In genomic region chr17:50161911-50162288, GRCh38 we compare ENCODE assay signal across 8 cellular contexts. TPM values are rescaled to one million over a fixed set of nuclear protein-coding genes. Genes with fewer than 3 reads are reported as not detected.
DNase-seq lines count a peak whose midpoint lies in the region; ATAC-seq, FAIRE-seq and TF ChIP-seq lines count a peak whose summit lies in the region.

No MANE protein-coding gene starts in this region.

- peaks cover 17% of the 10 kb centered on the region for H3K4me1 ChIP-seq in Caco-2
- peaks cover 11% of the 10 kb centered on the region for H3K4me1 ChIP-seq in PC-3 (ENCODE audit: insufficient read depth, low read length)
- H3K4me1 ChIP-seq in effector memory CD4-positive, alpha-beta T cell (ENCODE audit: control insufficient read depth, insufficient read depth, low read length, poor library complexity, severe bottlenecking): peaks cover 23% of the 10 kb centered on the region
- H3K4me1 ChIP-seq in neutrophil (ENCODE audit: control insufficient read depth in 1 of 2, insufficient read depth in 1 of 2, low read depth in 1 of 2, low read length in 1 of 2): peaks cover 13 to 14% of the 10 kb centered on the region in 2 experiments
- no peaks in the 10 kb centered on the region for H3K4me1 ChIP-seq in prostate gland (replicated peaks)

- H3K36me3 Mint-ChIP-seq in Caco-2 (ENCODE audit: insufficient read depth, unreplicated experiment): no peaks in the 10 kb centered on the region

- H3K9me3 ChIP-seq in Caco-2 (no peaks in the 10 kb centered on the region), PC-3 (ENCODE audit: low read length) (no peaks in the 10 kb centered on the region), neutrophil (no peaks in the 10 kb centered on the region), prostate gland (no peaks in the 10 kb centered on the region)
- H3K9me3 ChIP-seq in effector memory CD4-positive, alpha-beta T cell (ENCODE audit: control insufficient read depth, low read length): no peaks in the 10 kb centered on the region

- no peak overlapping the region for H3K9ac ChIP-seq in PC-3 (ENCODE audit: low read length)

- H3K79me2 ChIP-seq in PC-3 (ENCODE audit: low read length): no peaks in the 10 kb centered on the region

- FAIRE-seq in H54 (lab: Jason Lieb, UNC): no peak

- H3K27ac ChIP-seq in PC-3 (ENCODE audit: low read length) (no peak overlapping the region), neutrophil (peak overlapping the region; percentile 40), prostate gland (no peak overlapping the region)
- H3K27ac ChIP-seq in effector memory CD4-positive, alpha-beta T cell (ENCODE audit: insufficient read depth, low read length, poor library complexity, severe bottlenecking): no peak overlapping the region

- ATAC-seq in PC-3 (no peak), HG03108 (IDR thresholded peaks at IDR 0.05; ENCODE audit: unreplicated experiment) (no peak), GM18909 (IDR thresholded peaks at IDR 0.05; ENCODE audit: poor library complexity, unreplicated experiment) (no peak)

- H3K27ac Mint-ChIP-seq in Caco-2 (ENCODE audit: unreplicated experiment): peak overlapping the region; percentile 2

- POLR2A ChIA-PET in Caco-2 (lab: Charles Lee) (no interaction called here), PC-3 (lab: Charles Lee; ENCODE audit: unreplicated experiment) (no interaction called here)

- H3K4me3 ChIP-seq in Caco-2 (ENCODE audit: low read depth, low read length) (no peak overlapping the region), PC-3 (ENCODE audit: low read length) (peak overlapping the region; percentile 70), neutrophil (ENCODE audit: low read depth in 1 of 2, low read length in 1 of 2) (peak overlapping the region; percentile 68 to 75), prostate gland (no peak overlapping the region)
- H3K4me3 ChIP-seq in effector memory CD4-positive, alpha-beta T cell (ENCODE audit: insufficient read depth, low read depth, low read length, poor library complexity, severe bottlenecking): peak overlapping the region; percentile 51

- no peaks in the 10 kb centered on the region for H3K9me2 ChIP-seq in PC-3 (replicated peaks; ENCODE audit: low read length)

- peaks cover 9% of the 10 kb centered on the region for H3K27me3 Mint-ChIP-seq in Caco-2 (ENCODE audit: insufficient read depth, unreplicated experiment)

- no peaks in the 10 kb centered on the region for H3K27me3 ChIP-seq in Caco-2 (replicated peaks; ENCODE audit: control insufficient read depth, insufficient read depth, low read length)
- no peaks in the 10 kb centered on the region for H3K27me3 ChIP-seq in PC-3 (ENCODE audit: low read length)
- H3K27me3 ChIP-seq in effector memory CD4-positive, alpha-beta T cell (replicated peaks; ENCODE audit: control insufficient read depth, insufficient read depth, low read length, poor library complexity, severe bottlenecking): no peaks in the 10 kb centered on the region
- peaks cover 9% of the 10 kb centered on the region for H3K27me3 ChIP-seq in neutrophil
- H3K27me3 ChIP-seq in prostate gland (replicated peaks; ENCODE audit: insufficient read depth): no peaks in the 10 kb centered on the region

- intact Hi-C loops in Caco-2 (cut with micrococcal nuclease; ENCODE audit: unreplicated experiment) (loop anchor here (1.0 kb wide), 6 partner anchors 10 to 301 kb away; no protein-coding TSS in a partner anchor), PC-3 (cut with micrococcal nuclease) (loop anchor here (1.0 to 2.0 kb wide), 4 partner anchors 10 to 68 kb away; no protein-coding TSS in a partner anchor), prostate gland (cut with DNase I) (loop anchor here (2.0 kb wide), 1 partner anchor 47 kb away; no protein-coding TSS in a partner anchor)

- peak overlapping the region; percentile 86 for H3K4me2 ChIP-seq in PC-3 (ENCODE audit: low read length)

- H2AFZ ChIP-seq in PC-3 (ENCODE audit: low read length): peak overlapping the region; percentile 90

- no peaks in the 10 kb centered on the region for H3F3A ChIP-seq in PC-3 (ENCODE audit: low read length, unreplicated experiment)

- no peaks in the 10 kb centered on the region for H3K36me3 ChIP-seq in Caco-2 (ENCODE audit: control insufficient read depth, insufficient read depth, low read length)
- no peaks in the 10 kb centered on the region for H3K36me3 ChIP-seq in PC-3 (ENCODE audit: low read depth, low read length)
- H3K36me3 ChIP-seq in effector memory CD4-positive, alpha-beta T cell (ENCODE audit: control insufficient read depth, insufficient read depth, low read length): no peaks in the 10 kb centered on the region
- no peaks in the 10 kb centered on the region for H3K36me3 ChIP-seq in neutrophil
- no peaks in the 10 kb centered on the region for H3K36me3 ChIP-seq in prostate gland

- TF ChIP-seq CTCF in Caco-2 (IDR thresholded peaks at IDR 0.05; ENCODE audit: insufficient read depth in 1 of 2, low read depth in 1 of 2, low read length in 1 of 2, severe bottlenecking in 1 of 2, unreplicated experiment in 1 of 2) (no peak), PC-3 (conservative IDR thresholded peaks at IDR 0.05; ENCODE audit: low read depth, low read length) (no peak), neutrophil (IDR thresholded peaks at IDR 0.05) (no peak), prostate gland (IDR thresholded peaks at IDR 0.05) (no peak)

- CTCF ChIA-PET in Caco-2 (lab: Charles Lee): interaction anchor here (0.5 to 2.5 kb wide), 16 partner anchors 10 to 300 kb away, joined by 3 to 33 read pairs (median 5); partner anchors contain the start of gene PPP1R9B
- CTCF ChIA-PET in PC-3 (lab: Charles Lee): interaction anchor here (0.6 kb wide), 1 partner anchor 9 kb away, joined by 3 read pairs; no protein-coding TSS in a partner anchor

- H4K20me1 ChIP-seq in PC-3 (ENCODE audit: low read length): no peaks in the 10 kb centered on the region

- DNase-seq in Caco-2 (no peak), PC-3 (no peak), H54 (ENCODE audit: insufficient read length, low spot score) (no peak), prostate gland (ENCODE audit: low spot score) (no peak)
- DNase-seq in effector memory CD4-positive, alpha-beta T cell: no peak

- H3K4me3 Mint-ChIP-seq in Caco-2 (ENCODE audit: unreplicated experiment): peak overlapping the region; percentile 67

- H3K9me3 Mint-ChIP-seq in Caco-2 (ENCODE audit: unreplicated experiment): no peaks in the 10 kb centered on the region

- BruUV-seq in Caco-2 (replicated peaks; lab: Mats Ljungman, UMichigan) (no TSS peak), PC-3 (replicated peaks; lab: Mats Ljungman, UMichigan) (no TSS peak)

- 56% methylated on average over 16 of the region's 16 CpGs for WGBS in prostate gland

- peaks cover 13% of the 10 kb centered on the region for H3K4me1 Mint-ChIP-seq in Caco-2 (ENCODE audit: low read depth, unreplicated experiment)

- TF ChIP-seq POLR2A in H54 (IDR thresholded peaks at IDR 0.05; ENCODE audit: low read depth, low read length): no peak
- TF ChIP-seq POLR2A in prostate gland (IDR thresholded peaks at IDR 0.05): no peak

RNA-seq across cellular contexts. Expression of gene SGCA, which starts 3.9 kb away (rescaled TPM):
- not detected in 2 replicates for total RNA-seq in Caco-2 (2022)
- total RNA-seq in PC-3 (2014; rRNA removed): not detected in 2 replicates
- total RNA-seq in prostate gland: 10 to 100 TPM; 13.9 to 19.4 TPM

RNA-seq across cellular contexts. Expression of gene PPP1R9B, which starts 11.4 kb away (rescaled TPM):
- total RNA-seq in Caco-2 (2022): 74.8 and 76.2 TPM in 2 replicates
- 67.7 and 95.0 TPM in 2 replicates for total RNA-seq in PC-3 (2014; rRNA removed)
- total RNA-seq in prostate gland: 10 to 100 TPM; 36.2 to 79.7 TPM

RNA-seq across cellular contexts. Expression of gene SAMD14, which starts 31.9 kb away (rescaled TPM):
- 2.2 and 3.4 TPM in 2 replicates for total RNA-seq in Caco-2 (2022)
- total RNA-seq in PC-3 (2014; rRNA removed): 0.11 and 0.17 TPM in 2 replicates
- total RNA-seq in prostate gland: 1 to 10 TPM; 2.5 to 7.4 TPM

RNA-seq across cellular contexts. Expression of gene COL1A1, which starts 39.5 kb away (rescaled TPM):
- total RNA-seq in Caco-2 (2022) (23.4 and 27.3 TPM in 2 replicates), PC-3 (2014; rRNA removed) (30.6 and 56.2 TPM in 2 replicates), prostate gland (10 to 100 TPM; 21.5 to 81.0 TPM)

Comparison
In these comparisons a context has a peak if more than half of its experiments do, and no peak if none do; other contexts are left out.
1. H3K4me3 ChIP-seq: peak in PC-3 (single experiment), effector memory CD4-positive, alpha-beta T cell (single experiment) and neutrophil (2 of 2); none in Caco-2 (single experiment) and prostate gland (0 of 2).
2. RNA of gene SGCA, which starts 3.9 kb away (total RNA-seq): 13.9 to 19.4 TPM in prostate gland; not detected in Caco-2 and not detected in PC-3; every median in the first group is over 10 times any median in the second.